Comparison of ENCODE assay signal across 7 cellular contexts in the genomic region with DNA sequence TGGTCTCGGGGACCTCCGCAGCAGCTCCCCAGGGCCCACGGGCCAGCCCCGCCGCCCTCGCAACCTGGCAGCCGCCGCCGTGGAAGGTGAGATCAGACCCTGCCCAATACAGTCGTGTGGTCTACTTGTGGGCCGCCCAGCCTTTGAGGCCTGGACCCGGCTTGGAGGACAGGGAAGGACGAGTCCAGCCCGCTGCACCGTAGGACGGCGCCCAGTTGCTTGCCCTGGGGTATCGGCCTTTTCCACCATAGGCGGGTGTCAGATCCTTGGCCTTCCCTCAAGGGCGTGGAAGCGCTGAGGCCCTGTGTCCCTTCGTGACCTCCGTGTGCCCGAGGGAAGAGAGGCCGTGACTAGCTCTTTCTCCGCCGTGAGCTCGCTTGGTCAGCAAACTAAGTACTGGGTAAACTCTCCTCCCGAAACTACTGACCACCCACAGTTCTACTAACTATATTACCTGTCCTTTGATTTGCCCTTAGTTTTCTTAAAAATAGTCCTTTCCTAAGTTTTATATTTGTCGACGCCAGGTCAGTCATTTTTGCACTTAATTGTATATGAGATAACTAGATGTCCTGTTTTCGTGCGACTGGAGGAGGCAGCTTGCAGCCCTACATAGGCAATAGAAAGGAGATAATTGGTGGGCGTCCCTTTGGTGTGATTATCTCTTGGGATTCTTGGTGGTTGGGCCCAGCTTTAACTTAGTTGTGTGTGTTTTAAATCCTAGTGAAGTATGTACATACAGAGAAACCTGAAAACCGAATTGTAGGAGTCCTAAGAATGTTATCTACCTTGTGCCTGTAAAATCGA. TPM values are rescaled to one million over a fixed set of nuclear protein-coding genes. Genes with fewer than 3 reads are reported as not detected.
DNase-seq lines count a peak whose midpoint lies in the region; ATAC-seq and TF ChIP-seq lines count a peak whose summit lies in the region.

No MANE protein-coding gene starts in this region.

- H3K27ac ChIP-seq in endodermal cell (ENCODE audit: low read depth, low read length) (peak overlapping the region; percentile 83), tibial nerve (peak overlapping the region; percentile 97 to 98 (median 98))

- H3K36me3 Mint-ChIP-seq in T-cell, result peaks cover 23% of the 10 kb centered on the region
- peaks cover 42% of the 10 kb centered on the region for H3K36me3 Mint-ChIP-seq in endodermal cell (ENCODE audit: low read depth)

- 0% methylated on average over 10 to 36 of the region's 36 CpGs for WGBS in endodermal cell (ENCODE audit: insufficient coverage in 1 of 2, insufficient read length in 1 of 2), 2 experiments
- 0 to 1% methylated on average over 29 to 35 of the region's 36 CpGs for WGBS in tibial nerve, 2 donors

- H3K4me1 Mint-ChIP-seq in T-cell (peaks cover 27 to 43% (median 35%) of the 10 kb centered on the region in 3 donors), endodermal cell (peaks cover 12% of the 10 kb centered on the region)

- CTCF ChIA-PET in T-cell (lab: Charles Lee), result interaction anchor here (0.8 to 2.2 kb wide), 8 partner anchors 27 to 103 kb away, joined by 3 to 20 read pairs (median 6); a partner anchor contains a TSS

- POLR2A ChIA-PET in T-cell (lab: Charles Lee), result interaction anchor here (0.5 to 1.7 kb wide), 9 partner anchors 18 to 50 kb away, joined by 3 to 19 read pairs (median 7); a partner anchor contains a TSS

- no peak for TF ChIP-seq EP300 in tibial nerve (IDR thresholded peaks at IDR 0.05)

- H3K27me3 ChIP-seq in endodermal cell (ENCODE audit: control insufficient read depth, insufficient read depth, low read length, poor library complexity, severe bottlenecking), result no peaks in the 10 kb centered on the region
- H3K27me3 ChIP-seq in tibial nerve, result no peaks in the 10 kb centered on the region

- peak in 1 of 34 experiments; percentile 16 for DNase-seq in T-cell
- peak; percentile 45 for DNase-seq in endodermal cell
- peak; percentile 23 for DNase-seq in mucosa of gallbladder (ENCODE audit: low spot score)
- peak in 1 of 2 donors; percentile 43 for DNase-seq in tibial nerve (ENCODE audit: low spot score in 2 of 2)
- no peak for DNase-seq in activated gamma-delta T cell treated with Interleukin-2 at 50 U/mL for 16 hours

- peak; percentile 4 for ATAC-seq in HG02884 (IDR thresholded peaks at IDR 0.05; ENCODE audit: unreplicated experiment)
- peak in 1 of 4 experiments; percentile 1 for ATAC-seq in T-cell (replicated peaks in 1 of 4)

- no peak for TF ChIP-seq POLR2A in tibial nerve (IDR thresholded peaks at IDR 0.05)

- peak overlapping the region; percentile 90 to 95 (median 91) for H3K4me3 Mint-ChIP-seq in T-cell
- peak overlapping the region; percentile 86 for H3K4me3 Mint-ChIP-seq in endodermal cell

- peak overlapping the region; percentile 94 for H3K9ac ChIP-seq in endodermal cell (ENCODE audit: extremely low read depth, low read length, poor library complexity, severe bottlenecking)

- H3K9me3 Mint-ChIP-seq in T-cell (no peaks in the 10 kb centered on the region), endodermal cell (no peaks in the 10 kb centered on the region)

- H3K9me3 ChIP-seq in endodermal cell (ENCODE audit: control insufficient read depth, low read length) (no peaks in the 10 kb centered on the region), tibial nerve (no peaks in the 10 kb centered on the region)

- H3K36me3 ChIP-seq in endodermal cell (ENCODE audit: control insufficient read depth, insufficient read depth, low read length), result peaks cover 42% of the 10 kb centered on the region
- H3K36me3 ChIP-seq in tibial nerve, result peaks cover 0 to 21% (median 6%) of the 10 kb centered on the region in 3 donors

- peak overlapping the region; percentile 95 to 99 for H3K27ac Mint-ChIP-seq in T-cell
- peak overlapping the region; percentile 95 for H3K27ac Mint-ChIP-seq in endodermal cell

- H3K4me3 ChIP-seq in GM08714 (ENCODE audit: low read length), result peak overlapping the region; percentile 83
- H3K4me3 ChIP-seq in endodermal cell (ENCODE audit: low read length), result peak overlapping the region; percentile 91
- peak overlapping the region; percentile 83 to 97 (median 96) for H3K4me3 ChIP-seq in tibial nerve

- H3K4me1 ChIP-seq in endodermal cell (ENCODE audit: control insufficient read depth, insufficient read depth, low read length) (no peaks in the 10 kb centered on the region), tibial nerve (peaks cover 4 to 23% (median 13%) of the 10 kb centered on the region in 4 donors)

- no peaks in the 10 kb centered on the region for H3K27me3 Mint-ChIP-seq in T-cell
- no peaks in the 10 kb centered on the region for H3K27me3 Mint-ChIP-seq in endodermal cell (ENCODE audit: insufficient read depth)

- no peak for TF ChIP-seq CTCF in endodermal cell (conservative IDR thresholded peaks at IDR 0.05)
- no peak for TF ChIP-seq CTCF in tibial nerve (IDR thresholded peaks at IDR 0.05)

RNA-seq across cellular contexts. Expression of a gene that starts 0.8 kb away (rescaled TPM):
- total RNA-seq in T-cell (100 to 1,000 TPM; 256 to 438 (median 269) TPM), endodermal cell (100 to 1,000 TPM; 522 to 531 TPM), mucosa of gallbladder (399 TPM), tibial nerve (100 to 1,000 TPM; 271 to 309 (median 298) TPM)
- 694 TPM for polyA plus RNA-seq in endodermal cell (2013, experiment 1 of 2)
- polyA plus RNA-seq in endodermal cell (2013, experiment 2 of 2), result 600 TPM

RNA-seq across cellular contexts. Expression of a gene that starts 50.3 kb away (rescaled TPM):
- total RNA-seq in T-cell, result 1 to 10 TPM; 2.2 to 8.7 (median 7.3) TPM
- total RNA-seq in endodermal cell, result 10 to 100 TPM; 10.6 to 16.3 TPM
- polyA plus RNA-seq in endodermal cell (2013, experiment 1 of 2), result 24.7 TPM
- 30.5 TPM for polyA plus RNA-seq in endodermal cell (2013, experiment 2 of 2)
- total RNA-seq in mucosa of gallbladder, result 9.7 TPM
- total RNA-seq in tibial nerve, result 10 to 100 TPM in 3 of 4 donors, 1 to 10 TPM in 1; 8.7 to 17.7 (median 11.7) TPM

RNA-seq across cellular contexts. Expression of a gene that starts 50.8 kb away (rescaled TPM):
- total RNA-seq in T-cell (10 to 100 TPM; 20.7 to 27.6 (median 23.5) TPM), endodermal cell (10 to 100 TPM; 23.8 to 32.4 TPM), mucosa of gallbladder (22.3 TPM), tibial nerve (10 to 100 TPM; 12.1 to 18.1 (median 15.5) TPM)
- polyA plus RNA-seq in endodermal cell (2013, experiment 1 of 2), result 20.6 TPM
- polyA plus RNA-seq in endodermal cell (2013, experiment 2 of 2), result 20.0 TPM
